In the genomic region with DNA sequence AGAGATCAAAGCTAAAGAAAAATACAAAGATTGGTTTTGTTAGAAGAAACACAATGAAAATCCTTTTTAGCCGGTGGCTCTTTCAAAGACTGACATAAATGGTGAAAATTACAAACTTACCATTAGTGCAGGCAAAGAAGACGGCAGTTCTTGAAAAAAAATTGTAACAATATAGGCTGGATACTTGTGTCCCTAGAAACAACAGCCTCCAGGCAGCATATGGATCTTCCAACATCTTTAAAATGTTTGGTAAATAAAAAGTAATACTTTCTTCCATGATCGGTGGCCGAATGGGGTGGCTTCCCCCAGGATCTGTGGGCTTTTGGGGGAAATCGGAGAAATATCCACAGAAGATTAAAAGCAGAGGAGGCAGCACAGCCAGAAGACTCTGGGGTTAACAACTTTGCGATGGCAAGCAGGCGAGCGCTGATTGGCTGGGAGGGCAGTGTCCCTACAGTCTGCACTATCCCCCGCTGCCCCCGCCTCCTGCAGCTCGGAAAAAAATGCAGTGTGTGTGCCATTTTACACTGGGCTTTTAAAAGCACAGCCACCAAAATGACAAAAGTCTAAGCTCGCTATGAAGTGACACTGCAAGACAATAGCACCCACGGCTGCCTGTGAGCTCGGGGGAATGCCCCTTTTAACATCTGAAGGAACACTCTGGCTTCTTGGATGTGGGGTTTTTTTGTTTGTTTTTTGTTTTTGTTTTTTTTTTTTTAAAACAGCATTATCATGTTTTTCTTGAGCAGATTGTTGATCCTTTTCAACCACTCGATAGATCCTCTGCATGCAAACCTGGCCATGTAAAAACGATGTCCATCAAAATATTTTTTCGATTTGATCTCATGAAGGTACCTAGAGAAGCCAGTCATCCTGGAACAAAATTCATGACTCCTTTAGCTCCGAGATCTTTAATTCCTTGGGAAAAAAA, we compare ENCODE assay signal across 8 cellular contexts. TPM values are rescaled to one million over a fixed set of nuclear protein-coding genes. Genes with fewer than 3 reads are reported as not detected.
A peak's percentile ranks its signal among the peaks of the same experiment; 100 is the strongest.
DNase-seq lines count a peak whose midpoint lies in the region; TF ChIP-seq lines count a peak whose summit lies in the region.

No MANE protein-coding gene starts in this region.

- no peak overlapping the region for H3K27ac Mint-ChIP-seq in activated naive CD4-positive, alpha-beta T cell treated with anti-CD3 and anti-CD28 coated beads for 36 hours

- H3K9me3 Mint-ChIP-seq in activated naive CD4-positive, alpha-beta T cell treated with anti-CD3 and anti-CD28 coated beads for 36 hours, result peaks cover 2% of the 10 kb centered on the region

- peak in 1 of 2 donors; percentile 38 for TF ChIP-seq POLR2A in suprapubic skin (IDR thresholded peaks at IDR 0.05)

- H3K4me3 Mint-ChIP-seq in activated naive CD4-positive, alpha-beta T cell treated with anti-CD3 and anti-CD28 coated beads for 36 hours, result no peak overlapping the region

- H3K4me1 Mint-ChIP-seq in activated naive CD4-positive, alpha-beta T cell treated with anti-CD3 and anti-CD28 coated beads for 36 hours (ENCODE audit: low read depth), result peaks cover 13% of the 10 kb centered on the region

- intact Hi-C loops in activated naive CD4-positive, alpha-beta T cell treated with anti-CD3 and anti-CD28 coated beads for 36 hours (cut with micrococcal nuclease), result loop anchor here (1.0 to 10.0 kb wide), 9 partner anchors 32 to 1056 kb away; a partner anchor contains a TSS

- no peaks in the 10 kb centered on the region for H3K27me3 Mint-ChIP-seq in activated naive CD4-positive, alpha-beta T cell treated with anti-CD3 and anti-CD28 coated beads for 36 hours (ENCODE audit: low read depth)

- peak; percentile 47 for DNase-seq in GM04503 (ENCODE audit: low read depth)
- peak; percentile 76 for DNase-seq in HFF-Myc (ENCODE audit: extremely low read depth, low read depth)
- DNase-seq in NAMALWA (ENCODE audit: low spot score), result peak; percentile 96
- peak; percentile 80 to 92 for DNase-seq in SJSA1 (ENCODE audit: low read depth in 1 of 2, low spot score in 2 of 2)
- peak; percentile 97 for DNase-seq in activated naive CD4-positive, alpha-beta T cell treated with anti-CD3 and anti-CD28 coated beads for 36 hours
- DNase-seq in glomerular endothelial cell (ENCODE audit: extremely low read depth, low read depth, low spot score), result peak; percentile 37
- peak; percentile 47 to 98 (median 90) for DNase-seq in nucleus accumbens (lab: John Stamatoyannopoulos, UW)
- peak; percentile 97 for DNase-seq in suprapubic skin (ENCODE audit: low spot score in 2 of 2)

- H3K36me3 ChIP-seq in SJSA1, result no peaks in the 10 kb centered on the region
- no peaks in the 10 kb centered on the region for H3K36me3 ChIP-seq in suprapubic skin

- WGBS in suprapubic skin, result 0% methylated on average over 18 of the region's 18 CpGs

- H3K27me3 ChIP-seq in SJSA1 (replicated peaks) (no peaks in the 10 kb centered on the region), suprapubic skin (no peaks in the 10 kb centered on the region)

- CTCF ChIA-PET in activated naive CD4-positive, alpha-beta T cell treated with anti-CD3 and anti-CD28 coated beads for 36 hours (lab: Charles Lee), result interaction anchor here (0.6 to 2.1 kb wide), 10 partner anchors 9 to 630 kb away, joined by 3 to 11 read pairs (median 4); a partner anchor contains a TSS

- peak overlapping the region; percentile 61 for H3K4me3 ChIP-seq in HFF-Myc (replicated peaks; ENCODE audit: low read depth, low read length)
- H3K4me3 ChIP-seq in SJSA1, result peak overlapping the region; percentile 46
- peak overlapping the region; percentile 77 for H3K4me3 ChIP-seq in suprapubic skin

- no peak for TF ChIP-seq EP300 in suprapubic skin (IDR thresholded peaks at IDR 0.05)

- H3K36me3 Mint-ChIP-seq in activated naive CD4-positive, alpha-beta T cell treated with anti-CD3 and anti-CD28 coated beads for 36 hours (ENCODE audit: low read depth), result no peaks in the 10 kb centered on the region

- H3K9me3 ChIP-seq in SJSA1 (replicated peaks) (no peaks in the 10 kb centered on the region), suprapubic skin (no peaks in the 10 kb centered on the region)

- H3K27ac ChIP-seq in SJSA1, result peak overlapping the region; percentile 38
- H3K27ac ChIP-seq in suprapubic skin, result peak overlapping the region; percentile 72

- no peaks in the 10 kb centered on the region for H3K4me1 ChIP-seq in SJSA1 (replicated peaks)
- H3K4me1 ChIP-seq in suprapubic skin, result peaks cover 33% of the 10 kb centered on the region

- TF ChIP-seq CTCF in HFF-Myc (IDR thresholded peaks at IDR 0.05; ENCODE audit: low read depth, low read length, missing control alignments) (no peak), suprapubic skin (IDR thresholded peaks at IDR 0.05) (no peak)

RNA-seq across cellular contexts. Expression of a gene that starts 31.7 kb away (rescaled TPM):
- 22.0 and 43.9 TPM in 2 replicates for total RNA-seq in SJSA1 (2014; rRNA removed; shearing (Covaris generic))
- 10 to 100 TPM; 29.4 to 33.5 TPM for total RNA-seq in activated naive CD4-positive, alpha-beta T cell treated with anti-CD3 and anti-CD28 coated beads for 36 hours
- total RNA-seq in glomerular endothelial cell, result 9.4 and 24.9 TPM in 2 replicates
- 10 to 100 TPM; 29.6 to 55.4 (median 47.1) TPM for total RNA-seq in suprapubic skin

Comparison
In these comparisons a context has a peak if more than half of its experiments do, and no peak if none do; other contexts are left out.
1. Peak in every context shown above with its lines: DNase-seq, H3K4me3 ChIP-seq and H3K27ac ChIP-seq.
2. DNase-seq: peak in every context shown above with its lines; median percentile 97 in activated naive CD4-positive, alpha-beta T cell treated with anti-CD3 and anti-CD28 coated beads for 36 hours; 97 in suprapubic skin; 96 in NAMALWA; 90 in nucleus accumbens; 86 in SJSA1; 76 in HFF-Myc; 47 in GM04503; 37 in glomerular endothelial cell.